Comparison of ENCODE assay signal across 17 cellular contexts in genomic region chr6:159052720-159053119, GRCh38. TPM values are rescaled to one million over a fixed set of nuclear protein-coding genes. Genes with fewer than 3 reads are reported as not detected.
DNase-seq lines count a peak whose midpoint lies in the region; ATAC-seq and TF ChIP-seq lines count a peak whose summit lies in the region.
"Had no signal": no experiment of that assay in that cellular context is flagged by ENCODE, and none has a peak within 500 bp of the region (broad histone marks: within the 10 kb centered on the region; RNA-seq: fewer than 3 reads in every experiment).

No MANE protein-coding gene starts in this region.

- H3K36me3 Mint-ChIP-seq in IgD-negative memory B cell (peaks cover 1% of the 10 kb centered on the region), natural killer cell (no peaks in the 10 kb centered on the region)
- H3K36me3 Mint-ChIP-seq in T-helper 2 cell treated with Interferon-gamma antibody and Interleukin-4, amounts not matched to agents 5 μg/mL and 100 μg/mL, for 36 hours (ENCODE audit: low read depth): no peaks in the 10 kb centered on the region
- H3K36me3 Mint-ChIP-seq: CD8-positive, alpha-beta T cell had no signal

- H4K20me1 ChIP-seq in DOHH2 (ENCODE audit: control insufficient read depth, insufficient read depth, low read depth, low read length) (no peaks in the 10 kb centered on the region), OCI-LY3 (ENCODE audit: insufficient read depth, low read length) (no peaks in the 10 kb centered on the region)

- H3K27me3 Mint-ChIP-seq in IgD-negative memory B cell: peaks cover 1% of the 10 kb centered on the region
- no peaks in the 10 kb centered on the region for H3K27me3 Mint-ChIP-seq in natural killer cell (ENCODE audit: low read depth in 2 of 2)
- H3K27me3 Mint-ChIP-seq in T-helper 2 cell treated with Interferon-gamma antibody and Interleukin-4, amounts not matched to agents 5 μg/mL and 100 μg/mL, for 36 hours (ENCODE audit: low read depth): peaks cover 2% of the 10 kb centered on the region

- H3K27ac Mint-ChIP-seq in IgD-negative memory B cell (peak overlapping the region in 2 of 3 donors; percentile 55 to 80), natural killer cell (peak overlapping the region; percentile 80 to 81)
- H3K27ac Mint-ChIP-seq in T-helper 2 cell treated with Interferon-gamma antibody and Interleukin-4, amounts not matched to agents 5 μg/mL and 100 μg/mL, for 36 hours: no peak overlapping the region
- H3K27ac Mint-ChIP-seq: CD8-positive, alpha-beta T cell had no signal

- no peaks in the 10 kb centered on the region for H3K36me3 ChIP-seq in DOHH2 (ENCODE audit: control insufficient read depth, low read length)
- no peaks in the 10 kb centered on the region for H3K36me3 ChIP-seq in OCI-LY3 (replicated peaks; ENCODE audit: low read depth, low read length)
- H3K36me3 ChIP-seq: BE2C had no signal

- H3K79me2 ChIP-seq in DOHH2 (ENCODE audit: control insufficient read depth, low read length): no peaks in the 10 kb centered on the region
- H3K79me2 ChIP-seq in OCI-LY3 (ENCODE audit: low read length): no peaks in the 10 kb centered on the region

- H3K27me3 ChIP-seq in DOHH2 (ENCODE audit: control insufficient read depth, low read length): no peaks in the 10 kb centered on the region
- H3K27me3 ChIP-seq in OCI-LY3 (ENCODE audit: low read depth, low read length): no peaks in the 10 kb centered on the region

- peak overlapping the region in 3 of 4 donors; percentile 57 to 60 (median 58) for H3K4me3 Mint-ChIP-seq in IgD-negative memory B cell
- H3K4me3 Mint-ChIP-seq in natural killer cell: no peak overlapping the region
- no peak overlapping the region for H3K4me3 Mint-ChIP-seq in T-helper 2 cell treated with Interferon-gamma antibody and Interleukin-4, amounts not matched to agents 5 μg/mL and 100 μg/mL, for 36 hours
- H3K4me3 Mint-ChIP-seq: CD8-positive, alpha-beta T cell had no signal

- H3K27ac ChIP-seq in DOHH2 (ENCODE audit: low read depth, low read length): peak overlapping the region; percentile 32
- H3K27ac ChIP-seq in OCI-LY3 (ENCODE audit: low read length): peak overlapping the region; percentile 10; the same call in 1 of the 2 replicates
- H3K27ac ChIP-seq: RWPE1 had no signal

- intact Hi-C loops in natural killer cell (cut with micrococcal nuclease): no loop called here

- H3K4me2 ChIP-seq in DOHH2 (ENCODE audit: low read length) (peak overlapping the region; percentile 86), OCI-LY3 (ENCODE audit: low read length) (peak overlapping the region; percentile 56)

- no peak for DNase-seq in natural killer cell
- DNase-seq in amniotic stem cell (lab: John Stamatoyannopoulos, UW): no peak
- DNase-seq in GM19238 (ENCODE audit: insufficient read length, low spot score): no peak
- no peak for DNase-seq in T-helper 2 cell treated with Interferon-gamma antibody and Interleukin-4, amounts not matched to agents 5 μg/mL and 100 μg/mL, for 36 hours (ENCODE audit: low spot score)
- DNase-seq in HT-29 (ENCODE audit: low spot score): no peak
- DNase-seq: BE2C; CD8-positive, alpha-beta T cell; NCI-H1092; NCI-H510A treated with DMSO at 0.1 percent for 48 hours; NCI-H82; PC-3; T-helper 2 cell had no signal

- H3K4me1 ChIP-seq in DOHH2 (ENCODE audit: control insufficient read depth, low read length) (peaks cover 63% of the 10 kb centered on the region), OCI-LY3 (ENCODE audit: low read length) (peaks cover 53% of the 10 kb centered on the region)
- H3K4me1 ChIP-seq: BE2C had no signal

- H3K4me1 Mint-ChIP-seq in IgD-negative memory B cell: peaks cover 38 to 57% (median 47%) of the 10 kb centered on the region in 3 donors
- peaks cover 46 to 56% of the 10 kb centered on the region in 2 donors for H3K4me1 Mint-ChIP-seq in natural killer cell
- H3K4me1 Mint-ChIP-seq in T-helper 2 cell treated with Interferon-gamma antibody and Interleukin-4, amounts not matched to agents 5 μg/mL and 100 μg/mL, for 36 hours (ENCODE audit: low read depth): peaks cover 29% of the 10 kb centered on the region

- peak overlapping the region; percentile 33; the same call in 1 of the 2 replicates for H2AFZ ChIP-seq in OCI-LY3 (ENCODE audit: low read depth, low read length)

- TF ChIP-seq CTCF in DOHH2 (IDR thresholded peaks at IDR 0.05; ENCODE audit: low read depth, low read length, poor library complexity, severe bottlenecking): no peak
- no peak for TF ChIP-seq CTCF in OCI-LY3 (IDR thresholded peaks at IDR 0.05; ENCODE audit: low read depth, low read length)
- no peak for TF ChIP-seq CTCF in natural killer cell (IDR thresholded peaks at IDR 0.05)

- H3F3A ChIP-seq in DOHH2 (ENCODE audit: control insufficient read depth, insufficient read depth): peaks cover 11% of the 10 kb centered on the region

- no peaks in the 10 kb centered on the region for H3K9me2 ChIP-seq in DOHH2 (replicated peaks; ENCODE audit: control insufficient read depth, low read length)

- peak overlapping the region; percentile 28 for H3K4me3 ChIP-seq in DOHH2 (ENCODE audit: low read length)
- no peak overlapping the region; the same call in none of the 2 replicates for H3K4me3 ChIP-seq in OCI-LY3 (ENCODE audit: low read length)

- H3K9me3 Mint-ChIP-seq in IgD-negative memory B cell (no peaks in the 10 kb centered on the region), natural killer cell (no peaks in the 10 kb centered on the region)
- no peaks in the 10 kb centered on the region for H3K9me3 Mint-ChIP-seq in T-helper 2 cell treated with Interferon-gamma antibody and Interleukin-4, amounts not matched to agents 5 μg/mL and 100 μg/mL, for 36 hours
- H3K9me3 Mint-ChIP-seq: CD8-positive, alpha-beta T cell had no signal

- H3K9me3 ChIP-seq in DOHH2 (ENCODE audit: control insufficient read depth, insufficient read depth, low read length) (no peaks in the 10 kb centered on the region), OCI-LY3 (ENCODE audit: insufficient read depth, low read length) (no peaks in the 10 kb centered on the region)
- H3K9me3 ChIP-seq: BE2C had no signal

- H3K9ac ChIP-seq in OCI-LY3 (ENCODE audit: low read length): peak overlapping the region; percentile 27; the same call in 1 of the 2 replicates

- no peak for ATAC-seq in natural killer cell
- ATAC-seq: CD8-positive, alpha-beta T cell; PC-3 had no signal

RNA-seq across cellular contexts. Expression of gene TAGAP, which starts 7.9 kb away (rescaled TPM):
- 157 TPM for polyA plus RNA-seq in IgD-negative memory B cell
- 100 to 1,000 TPM; 139 to 291 (median 178) TPM for total RNA-seq in natural killer cell
- 0.08 TPM in 1 of 2 replicates, not detected in the other for total RNA-seq in HT-29 (2014; rRNA removed; shearing (Covaris generic))
- total RNA-seq: H1, PC-3 had no signal
- polyA plus RNA-seq: H1 had no signal

RNA-seq across cellular contexts. Expression of gene RSPH3, which starts 52.7 kb away (rescaled TPM):
- 4.3 TPM for polyA plus RNA-seq in IgD-negative memory B cell
- total RNA-seq in natural killer cell: 1 to 10 TPM; 1.5 to 2.9 (median 2.4) TPM
- total RNA-seq in HT-29 (2014; rRNA removed; shearing (Covaris generic)): 2.6 and 5.8 TPM in 2 replicates

Comparison
In these comparisons a context has a peak if more than half of its experiments do, and no peak if none do; other contexts are left out.
1. H3K4me3 Mint-ChIP-seq: peak in IgD-negative memory B cell (3 of 4); none in natural killer cell (single experiment) and T-helper 2 cell treated with Interferon-gamma antibody and Interleukin-4, amounts not matched to agents 5 μg/mL and 100 μg/mL, for 36 hours (single experiment).
2. RNA of gene TAGAP, which starts 7.9 kb away (total RNA-seq): 139 to 291 TPM in natural killer cell; 0.08 TPM in HT-29; every median in the first group is over 100 times any median in the second.